Comparison of ENCODE assay signal across 17 cellular contexts in genomic region chr1:230220478-230220877, GRCh38.
"Had no signal": no experiment of that assay in that cellular context is flagged by ENCODE, and none has a peak within 500 bp of the region (broad histone marks: within the 10 kb centered on the region; RNA-seq: fewer than 3 reads in every experiment).

No MANE protein-coding gene starts in this region.

- H3K9me3 Mint-ChIP-seq: activated CD8-positive, alpha-beta T cell treated with anti-CD3 and anti-CD28 coated beads for 36 hours; activated naive CD4-positive, alpha-beta T cell treated with anti-CD3 and anti-CD28 coated beads, Interleukin-2, amount 50 U/mL, for 24 hours; activated T-cell treated with anti-CD3 and anti-CD28 coated beads, Interleukin-2, amount 50 U/mL, for 4 hours; natural killer cell treated with Interleukin-12 subunit alpha and Interleukin-12 subunit beta and Interleukin-15 and Interleukin-18, amount 100 ng/mL, for 72 hours had no signal

- H3K4me3 ChIP-seq: adrenal gland, cardiac muscle cell, esophagus muscularis mucosa, prostate gland, right lobe of liver had no signal

- H3K4me1 ChIP-seq: right lobe of liver had no signal

- ATAC-seq: activated CD8-positive, alpha-beta T cell treated with anti-CD3 and anti-CD28 coated beads for 36 hours; activated T-cell treated with anti-CD3 and anti-CD28 coated beads, Interleukin-2, amount 50 U/mL, for 4 hours; left ventricle myocardium superior; natural killer cell treated with Interleukin-12 subunit alpha and Interleukin-12 subunit beta and Interleukin-15 and Interleukin-18, amount 100 ng/mL, for 72 hours; stimulated activated naive CD8-positive, alpha-beta T cell treated with anti-CD3 and anti-CD28 coated beads, Interleukin-15, amount 100 ng/mL, for 72 hours had no signal

- H3K36me3 Mint-ChIP-seq: natural killer cell treated with Interleukin-12 subunit alpha and Interleukin-12 subunit beta and Interleukin-15 and Interleukin-18, amount 100 ng/mL, for 72 hours had no signal

- H3K9me3 ChIP-seq: adrenal gland, esophagus muscularis mucosa, prostate gland, right lobe of liver had no signal

- H3K27me3 ChIP-seq: adrenal gland, cardiac muscle cell, esophagus muscularis mucosa, right lobe of liver had no signal

- H3K36me3 ChIP-seq: adrenal gland, cardiac muscle cell, esophagus muscularis mucosa, prostate gland, right lobe of liver had no signal

- DNase-seq: activated CD4-positive, alpha-beta T cell treated with anti-CD3 and anti-CD28 coated beads for 4 hours; activated CD8-positive, alpha-beta T cell treated with anti-CD3 and anti-CD28 coated beads for 36 hours; activated effector memory CD4-positive, alpha-beta T cell treated with Interleukin-2 at 50 U/mL for 16 hours; activated T-cell treated with anti-CD3 and anti-CD28 coated beads, Interleukin-2, amount 50 U/mL, for 4 hours; adrenal gland; hippocampal formation; left ventricle myocardium superior; mesendoderm; occipital lobe; right lobe of liver; stimulated activated naive CD8-positive, alpha-beta T cell treated with anti-CD3 and anti-CD28 coated beads, Interleukin-15, amount 100 ng/mL, for 72 hours; T-helper 2 cell had no signal

- H3K27ac ChIP-seq: cardiac muscle cell, prostate gland, right lobe of liver had no signal

- H3K27me3 Mint-ChIP-seq: activated CD8-positive, alpha-beta T cell treated with anti-CD3 and anti-CD28 coated beads for 36 hours; activated naive CD4-positive, alpha-beta T cell treated with anti-CD3 and anti-CD28 coated beads, Interleukin-2, amount 50 U/mL, for 24 hours; natural killer cell treated with Interleukin-12 subunit alpha and Interleukin-12 subunit beta and Interleukin-15 and Interleukin-18, amount 100 ng/mL, for 72 hours; stimulated activated naive CD8-positive, alpha-beta T cell treated with anti-CD3 and anti-CD28 coated beads, Interleukin-15, amount 100 ng/mL, for 72 hours had no signal

- H3K27ac Mint-ChIP-seq: activated CD8-positive, alpha-beta T cell treated with anti-CD3 and anti-CD28 coated beads for 36 hours; activated naive CD4-positive, alpha-beta T cell treated with anti-CD3 and anti-CD28 coated beads, Interleukin-2, amount 50 U/mL, for 24 hours; natural killer cell treated with Interleukin-12 subunit alpha and Interleukin-12 subunit beta and Interleukin-15 and Interleukin-18, amount 100 ng/mL, for 72 hours; stimulated activated naive CD8-positive, alpha-beta T cell treated with anti-CD3 and anti-CD28 coated beads, Interleukin-15, amount 100 ng/mL, for 72 hours had no signal

- H3K4me3 Mint-ChIP-seq: activated CD8-positive, alpha-beta T cell treated with anti-CD3 and anti-CD28 coated beads for 36 hours; activated naive CD4-positive, alpha-beta T cell treated with anti-CD3 and anti-CD28 coated beads, Interleukin-2, amount 50 U/mL, for 24 hours; activated T-cell treated with anti-CD3 and anti-CD28 coated beads, Interleukin-2, amount 50 U/mL, for 4 hours; natural killer cell treated with Interleukin-12 subunit alpha and Interleukin-12 subunit beta and Interleukin-15 and Interleukin-18, amount 100 ng/mL, for 72 hours; stimulated activated naive CD8-positive, alpha-beta T cell treated with anti-CD3 and anti-CD28 coated beads, Interleukin-15, amount 100 ng/mL, for 72 hours had no signal
